ENCODE assay signal across 22 cellular contexts in the genomic region with DNA sequence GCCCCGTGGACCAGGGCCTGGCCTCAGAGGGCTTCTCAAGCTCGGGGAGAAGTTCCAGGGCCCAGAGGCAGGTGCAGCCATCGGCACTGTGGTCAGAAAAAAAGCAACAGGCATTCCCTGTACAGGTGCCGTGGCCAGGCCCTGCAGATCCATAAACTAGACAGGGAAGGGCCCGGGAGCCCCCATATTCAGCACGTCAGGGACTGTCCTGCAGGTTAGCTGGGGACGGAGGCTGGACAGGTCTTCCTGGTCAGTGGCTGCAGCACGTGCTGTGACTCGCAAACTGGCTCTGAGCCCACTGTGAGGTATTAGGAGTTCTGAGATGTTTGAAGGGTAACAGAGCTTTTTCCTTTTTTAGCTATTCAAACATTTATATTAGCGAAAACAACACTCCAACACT. TPM values are rescaled to one million over a fixed set of nuclear protein-coding genes. Genes with fewer than 3 reads are reported as not detected.
A peak's percentile ranks its signal among the peaks of the same experiment; 100 is the strongest.
DNase-seq lines count a peak whose midpoint lies in the region; ATAC-seq and TF ChIP-seq lines count a peak whose summit lies in the region.
"Had no signal": no experiment of that assay in that cellular context is flagged by ENCODE, and none has a peak within 500 bp of the region (broad histone marks: within the 10 kb centered on the region; RNA-seq: fewer than 3 reads in every experiment).

No MANE protein-coding gene starts in this region.

- DNase-seq in Right ventricle myocardium superior (peak; percentile 21), cardiac septum (ENCODE audit: low spot score) (no peak), RPMI7951 (ENCODE audit: low read depth) (peak; percentile 15), fibroblast of pulmonary artery (ENCODE audit: low read depth) (peak; percentile 14), gastrocnemius medialis (no peak), nephron progenitor cell (no peak)
- no peak for DNase-seq in activated CD4-positive, CD25-positive, alpha-beta regulatory T cell treated with anti-CD3 and anti-CD28 coated beads, Interleukin-2, amount 50 U/mL, for 72 hours
- DNase-seq: activated CD4-positive, CD25-positive, alpha-beta regulatory T cell; activated CD8-positive, alpha-beta memory T cell treated with anti-CD3 and anti-CD28 coated beads for 24 hours; activated naive CD8-positive, alpha-beta T cell treated with anti-CD3 and anti-CD28 coated beads, Interleukin-2, amount 10 ng/mL, durations not matched to agents 7 days and 5 days; CD4-positive, alpha-beta T cell; Karpas-422; NCI-H526 treated with DMSO at 0.1 percent for 48 hours; T-helper 9 cell had no signal

- H3K4me3 ChIP-seq in fibroblast of pulmonary artery (replicated peaks; ENCODE audit: low read depth, low read length) (no peak overlapping the region), gastrocnemius medialis (no peak overlapping the region)
- H3K4me3 ChIP-seq: breast epithelium, gastroesophageal sphincter, SK-N-MC, thoracic aorta had no signal

- intact Hi-C loops in Right ventricle myocardium superior (cut with DNase I): no loop called here
- intact Hi-C loops in cardiac septum (cut with DNase I): no loop called here
- intact Hi-C loops in gastrocnemius medialis (cut with DNase I; ENCODE audit: low total_unique reads): no loop called here

- no peaks in the 10 kb centered on the region for H3K27me3 Mint-ChIP-seq in nephron progenitor cell (ENCODE audit: low read depth, poor library complexity)
- H3K27me3 Mint-ChIP-seq: activated naive CD8-positive, alpha-beta T cell treated with anti-CD3 and anti-CD28 coated beads, Interleukin-2, amount 10 ng/mL, durations not matched to agents 7 days and 5 days; CD4-positive, alpha-beta T cell had no signal

- H3K9me3 Mint-ChIP-seq in nephron progenitor cell: no peaks in the 10 kb centered on the region
- H3K9me3 Mint-ChIP-seq: activated naive CD8-positive, alpha-beta T cell treated with anti-CD3 and anti-CD28 coated beads, Interleukin-2, amount 10 ng/mL, durations not matched to agents 7 days and 5 days; activated T-helper 1 cell treated with anti-CD3 and anti-CD28 coated beads, Interleukin-12 subunit alpha, Interleukin-12 subunit beta, Interleukin-2, Interleukin-4 antibody, amounts not matched to agents 30 ng/mL and 10 ng/mL and 1 ng/mL, durations not matched to agents 14 hours and 24 hours and 36 hours; CD4-positive, alpha-beta T cell had no signal

- H3K9me3 ChIP-seq in gastrocnemius medialis: no peaks in the 10 kb centered on the region
- H3K9me3 ChIP-seq: breast epithelium, gastroesophageal sphincter, thoracic aorta had no signal

- H3K27ac Mint-ChIP-seq in nephron progenitor cell: no peak overlapping the region
- H3K27ac Mint-ChIP-seq: activated naive CD8-positive, alpha-beta T cell treated with anti-CD3 and anti-CD28 coated beads, Interleukin-2, amount 10 ng/mL, durations not matched to agents 7 days and 5 days; activated T-helper 1 cell treated with anti-CD3 and anti-CD28 coated beads, Interleukin-12 subunit alpha, Interleukin-12 subunit beta, Interleukin-2, Interleukin-4 antibody, amounts not matched to agents 30 ng/mL and 10 ng/mL and 1 ng/mL, durations not matched to agents 14 hours and 24 hours and 36 hours; CD4-positive, alpha-beta T cell had no signal

- H3K4me1 ChIP-seq in gastrocnemius medialis: peaks cover 16 to 37% of the 10 kb centered on the region in 2 donors
- H3K4me1 ChIP-seq: breast epithelium had no signal

- peak overlapping the region; percentile 52 to 78 (median 62) for H3K27ac ChIP-seq in gastrocnemius medialis
- H3K27ac ChIP-seq: SK-N-MC, thoracic aorta had no signal

- peaks cover 13% of the 10 kb centered on the region for H3K36me3 Mint-ChIP-seq in nephron progenitor cell (ENCODE audit: low read depth)

- no peak for TF ChIP-seq POLR2A in gastrocnemius medialis (IDR thresholded peaks at IDR 0.05)

- H3K4me3 Mint-ChIP-seq in nephron progenitor cell: no peak overlapping the region
- H3K4me3 Mint-ChIP-seq: activated naive CD8-positive, alpha-beta T cell treated with anti-CD3 and anti-CD28 coated beads, Interleukin-2, amount 10 ng/mL, durations not matched to agents 7 days and 5 days; activated T-helper 1 cell treated with anti-CD3 and anti-CD28 coated beads, Interleukin-12 subunit alpha, Interleukin-12 subunit beta, Interleukin-2, Interleukin-4 antibody, amounts not matched to agents 30 ng/mL and 10 ng/mL and 1 ng/mL, durations not matched to agents 14 hours and 24 hours and 36 hours; CD4-positive, alpha-beta T cell had no signal

- ATAC-seq in Right ventricle myocardium superior (ENCODE audit: poor library complexity) (no peak), gastrocnemius medialis (peak in 1 of 2 donors; percentile 55), GM19351 (IDR thresholded peaks at IDR 0.05; ENCODE audit: unreplicated experiment) (no peak)
- ATAC-seq: gastroesophageal sphincter, left lobe of liver, right cardiac atrium had no signal

- H3K4me1 Mint-ChIP-seq in nephron progenitor cell: peaks cover 16% of the 10 kb centered on the region

- peaks cover 0 to 65% of the 10 kb centered on the region in 2 donors for H3K36me3 ChIP-seq in gastrocnemius medialis

- H3K27me3 ChIP-seq in gastrocnemius medialis: no peaks in the 10 kb centered on the region
- H3K27me3 ChIP-seq: breast epithelium, gastroesophageal sphincter had no signal

- in situ Hi-C loops in gastrocnemius medialis (cut with MboI; ENCODE audit: low sequenced_read_pairs in 4 of 4): no loop called here

- TF ChIP-seq CTCF in fibroblast of pulmonary artery (IDR thresholded peaks at IDR 0.05; ENCODE audit: low read length, missing control alignments) (no peak), gastrocnemius medialis (IDR thresholded peaks at IDR 0.05 in 4 of 5, conservative IDR thresholded peaks at IDR 0.05 in 1 of 5) (no peak), nephron progenitor cell (IDR thresholded peaks at IDR 0.05) (no peak)

RNA-seq across cellular contexts. Expression of a gene that starts 15.0 kb away (rescaled TPM):
- 2.1 TPM for total RNA-seq in Right ventricle myocardium superior
- 3.2 TPM for total RNA-seq in cardiac septum
- 23.2 and 37.1 TPM in 2 replicates for total RNA-seq in RPMI7951 (2014; rRNA removed; shearing (Covaris generic))
- 1 to 10 TPM in 3 of 4 donors, under 1 TPM in 1; 0.22 to 3.8 (median 1.3) TPM for total RNA-seq in gastrocnemius medialis

RNA-seq across cellular contexts. Expression of a gene that starts 51.4 kb away (rescaled TPM):
- total RNA-seq in Right ventricle myocardium superior (78.9 TPM), cardiac septum (73.9 TPM), gastrocnemius medialis (100 to 1,000 TPM; 156 to 264 (median 201) TPM)
- total RNA-seq in RPMI7951 (2014; rRNA removed; shearing (Covaris generic)): 9.9 and 11.5 TPM in 2 replicates

RNA-seq across cellular contexts. Expression of a gene that starts 60.0 kb away (rescaled TPM):
- total RNA-seq in Right ventricle myocardium superior (118 TPM), cardiac septum (113 TPM), gastrocnemius medialis (100 to 1,000 TPM in 3 of 4 donors, 10 to 100 TPM in 1; 76.3 to 165 (median 122) TPM)
- 22.5 and 28.5 TPM in 2 replicates for total RNA-seq in RPMI7951 (2014; rRNA removed; shearing (Covaris generic))

Comparison
In these comparisons a context has a peak if more than half of its experiments do, and no peak if none do; other contexts are left out.
1. DNase-seq: peak in Right ventricle myocardium superior (single experiment), RPMI7951 (single experiment) and fibroblast of pulmonary artery (single experiment); none in cardiac septum (single experiment), gastrocnemius medialis (0 of 2), nephron progenitor cell (single experiment) and activated CD4-positive, CD25-positive, alpha-beta regulatory T cell treated with anti-CD3 and anti-CD28 coated beads, Interleukin-2, amount 50 U/mL, for 72 hours (single experiment).